In genomic region chr9:98057095-98057799, GRCh38 we compare ENCODE assay signal across 8 cellular contexts. TPM values are rescaled to one million over a fixed set of nuclear protein-coding genes. Genes with fewer than 3 reads are reported as not detected.
DNase-seq lines count a peak whose midpoint lies in the region; ATAC-seq and TF ChIP-seq lines count a peak whose summit lies in the region.

No MANE protein-coding gene starts in this region.

- no peaks in the 10 kb centered on the region for H3K27me3 Mint-ChIP-seq in activated naive CD8-positive, alpha-beta T cell treated with anti-CD3 and anti-CD28 coated beads for 36 hours

- peak overlapping the region; percentile 97 for H3K27ac ChIP-seq in smooth muscle cell (ENCODE audit: low read depth)

- H4K20me1 ChIP-seq in smooth muscle cell (ENCODE audit: low read depth) = peaks cover 27% of the 10 kb centered on the region

- DNase-seq in ELR (ENCODE audit: low read depth) (peak; percentile 46), smooth muscle cell (lab: John Stamatoyannopoulos, UW; ENCODE audit: unreplicated experiment) (no peak), ureter (ENCODE audit: low spot score) (no peak), AG08396 (ENCODE audit: low spot score) (no peak)
- DNase-seq in activated naive CD8-positive, alpha-beta T cell treated with anti-CD3 and anti-CD28 coated beads for 36 hours = no peak

- H3K27ac Mint-ChIP-seq in activated naive CD8-positive, alpha-beta T cell treated with anti-CD3 and anti-CD28 coated beads for 36 hours = peak overlapping the region; percentile 97

- no peak for ATAC-seq in HG02623 (IDR thresholded peaks at IDR 0.05; ENCODE audit: unreplicated experiment)

- TF ChIP-seq CTCF in smooth muscle cell (IDR thresholded peaks at IDR 0.05; ENCODE audit: borderline replicate concordance, insufficient read depth, poor library complexity, severe bottlenecking) = no peak

- H2AFZ ChIP-seq in smooth muscle cell (ENCODE audit: low read depth) = peak overlapping the region; percentile 78

- H3K27me3 ChIP-seq in smooth muscle cell (ENCODE audit: low read depth) = no peaks in the 10 kb centered on the region

- no peaks in the 10 kb centered on the region for H3F3A ChIP-seq in smooth muscle cell (ENCODE audit: low read depth)

- H3K79me2 ChIP-seq in smooth muscle cell (ENCODE audit: low read depth) = peaks cover 32% of the 10 kb centered on the region

- no peak for TF ChIP-seq RAD21 in Ishikawa (IDR thresholded peaks at IDR 0.05; ENCODE audit: low read depth)

- H3K36me3 ChIP-seq in smooth muscle cell (ENCODE audit: low read depth) = no peaks in the 10 kb centered on the region

- H3K4me2 ChIP-seq in smooth muscle cell = peak overlapping the region; percentile 91

- peak overlapping the region; percentile 96 for H3K9ac ChIP-seq in smooth muscle cell (ENCODE audit: low read depth)

- H3K9me3 Mint-ChIP-seq in activated naive CD8-positive, alpha-beta T cell treated with anti-CD3 and anti-CD28 coated beads for 36 hours = peaks cover 2% of the 10 kb centered on the region

- 11% methylated on average over 17 of the region's 17 CpGs for WGBS in smooth muscle cell (ENCODE audit: low lambda C conversion rate)

- H3K4me3 ChIP-seq in iPS-11a (ENCODE audit: low read depth, low read length) (peak overlapping the region; percentile 66), smooth muscle cell (peak overlapping the region; percentile 99)

- H3K9me3 ChIP-seq in smooth muscle cell (replicated peaks; ENCODE audit: low read depth) = no peaks in the 10 kb centered on the region

- peaks cover 26% of the 10 kb centered on the region for H3K36me3 Mint-ChIP-seq in activated naive CD8-positive, alpha-beta T cell treated with anti-CD3 and anti-CD28 coated beads for 36 hours

- TF ChIP-seq EP300 in Ishikawa (IDR thresholded peaks at IDR 0.05; ENCODE audit: borderline replicate concordance) = no peak; the same call in 1 of the 2 replicates

- no peaks in the 10 kb centered on the region for H3K4me1 ChIP-seq in smooth muscle cell (ENCODE audit: low read depth)

- H3K4me3 Mint-ChIP-seq in activated naive CD8-positive, alpha-beta T cell treated with anti-CD3 and anti-CD28 coated beads for 36 hours = peak overlapping the region; percentile 99

- peaks cover 19% of the 10 kb centered on the region for H3K4me1 Mint-ChIP-seq in activated naive CD8-positive, alpha-beta T cell treated with anti-CD3 and anti-CD28 coated beads for 36 hours

TF ChIP-seq in Ishikawa, 13 proteins besides CTCF, POLR2A, EP300 and RAD21:
- TF ChIP-seq TAF1 (IDR thresholded peaks at IDR 0.05; ENCODE audit: low read depth) = no peak
- TF ChIP-seq NFIC (IDR thresholded peaks at IDR 0.05) = no peak
- TF ChIP-seq ZBTB7A (IDR thresholded peaks at IDR 0.05; ENCODE audit: low read depth) = no peak
- TF ChIP-seq TEAD4 (IDR thresholded peaks at IDR 0.05) = no peak
- no peak for TF ChIP-seq YY1 (IDR thresholded peaks at IDR 0.05; ENCODE audit: low read depth)
- TF ChIP-seq CEBPB (IDR thresholded peaks at IDR 0.05) = no peak
- TF ChIP-seq TCF12 (IDR thresholded peaks at IDR 0.05; ENCODE audit: low read depth) = 0 out of 2 replicates have a peak, but pooled peaks have one; percentile 28
- TF ChIP-seq FOXM1 (IDR thresholded peaks at IDR 0.05; ENCODE audit: borderline replicate concordance, low read depth) = no peak
- TF ChIP-seq, protein P1, sequence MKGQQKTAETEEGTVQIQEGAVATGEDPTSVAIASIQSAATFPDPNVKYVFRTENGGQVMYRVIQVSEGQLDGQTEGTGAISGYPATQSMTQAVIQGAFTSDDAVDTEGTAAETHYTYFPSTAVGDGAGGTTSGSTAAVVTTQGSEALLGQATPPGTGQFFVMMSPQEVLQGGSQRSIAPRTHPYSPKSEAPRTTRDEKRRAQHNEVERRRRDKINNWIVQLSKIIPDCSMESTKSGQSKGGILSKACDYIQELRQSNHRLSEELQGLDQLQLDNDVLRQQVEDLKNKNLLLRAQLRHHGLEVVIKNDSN (IDR thresholded peaks at IDR 0.05) = 0 out of 2 replicates have a peak, but pooled peaks have one; percentile 52
- no peak for TF ChIP-seq EGR1 (IDR thresholded peaks at IDR 0.05)
- TF ChIP-seq, protein P2, sequence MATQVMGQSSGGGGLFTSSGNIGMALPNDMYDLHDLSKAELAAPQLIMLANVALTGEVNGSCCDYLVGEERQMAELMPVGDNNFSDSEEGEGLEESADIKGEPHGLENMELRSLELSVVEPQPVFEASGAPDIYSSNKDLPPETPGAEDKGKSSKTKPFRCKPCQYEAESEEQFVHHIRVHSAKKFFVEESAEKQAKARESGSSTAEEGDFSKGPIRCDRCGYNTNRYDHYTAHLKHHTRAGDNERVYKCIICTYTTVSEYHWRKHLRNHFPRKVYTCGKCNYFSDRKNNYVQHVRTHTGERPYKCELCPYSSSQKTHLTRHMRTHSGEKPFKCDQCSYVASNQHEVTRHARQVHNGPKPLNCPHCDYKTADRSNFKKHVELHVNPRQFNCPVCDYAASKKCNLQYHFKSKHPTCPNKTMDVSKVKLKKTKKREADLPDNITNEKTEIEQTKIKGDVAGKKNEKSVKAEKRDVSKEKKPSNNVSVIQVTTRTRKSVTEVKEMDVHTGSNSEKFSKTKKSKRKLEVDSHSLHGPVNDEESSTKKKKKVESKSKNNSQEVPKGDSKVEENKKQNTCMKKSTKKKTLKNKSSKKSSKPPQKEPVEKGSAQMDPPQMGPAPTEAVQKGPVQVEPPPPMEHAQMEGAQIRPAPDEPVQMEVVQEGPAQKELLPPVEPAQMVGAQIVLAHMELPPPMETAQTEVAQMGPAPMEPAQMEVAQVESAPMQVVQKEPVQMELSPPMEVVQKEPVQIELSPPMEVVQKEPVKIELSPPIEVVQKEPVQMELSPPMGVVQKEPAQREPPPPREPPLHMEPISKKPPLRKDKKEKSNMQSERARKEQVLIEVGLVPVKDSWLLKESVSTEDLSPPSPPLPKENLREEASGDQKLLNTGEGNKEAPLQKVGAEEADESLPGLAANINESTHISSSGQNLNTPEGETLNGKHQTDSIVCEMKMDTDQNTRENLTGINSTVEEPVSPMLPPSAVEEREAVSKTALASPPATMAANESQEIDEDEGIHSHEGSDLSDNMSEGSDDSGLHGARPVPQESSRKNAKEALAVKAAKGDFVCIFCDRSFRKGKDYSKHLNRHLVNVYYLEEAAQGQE (IDR thresholded peaks at IDR 0.05; ENCODE audit: low read depth) = no peak
- TF ChIP-seq CREB1 (IDR thresholded peaks at IDR 0.05; ENCODE audit: low read depth) = no peak
- TF ChIP-seq, protein P3, sequence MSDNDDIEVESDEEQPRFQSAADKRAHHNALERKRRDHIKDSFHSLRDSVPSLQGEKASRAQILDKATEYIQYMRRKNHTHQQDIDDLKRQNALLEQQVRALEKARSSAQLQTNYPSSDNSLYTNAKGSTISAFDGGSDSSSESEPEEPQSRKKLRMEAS (IDR thresholded peaks at IDR 0.05) = no peak

RNA-seq across cellular contexts. Expression of gene NANS, which starts 0.7 kb away (rescaled TPM):
- total RNA-seq in activated naive CD8-positive, alpha-beta T cell treated with anti-CD3 and anti-CD28 coated beads for 36 hours = 10 to 100 TPM; 46.1 to 47.4 TPM
- total RNA-seq in smooth muscle cell (59.4 and 73.6 TPM in 2 replicates), ureter (43.7 TPM)
- 106 and 117 TPM in 2 replicates for polyA plus RNA-seq in smooth muscle cell
